In genomic region chr13:22698477-22698876, GRCh38 we compare ENCODE assay signal across 27 cellular contexts.
"Had no signal": no experiment of that assay in that cellular context is flagged by ENCODE, and none has a peak within 500 bp of the region (broad histone marks: within the 10 kb centered on the region; RNA-seq: fewer than 3 reads in every experiment).

No MANE protein-coding gene starts in this region.

- ATAC-seq: stimulated activated effector memory CD8-positive, alpha-beta T cell treated with anti-CD3 and anti-CD28 coated beads, Interleukin-12 subunit alpha, Interleukin-12 subunit beta, amount 100 ng/mL, for 72 hours; stimulated activated memory B cell treated with anti-CD40 and anti-IgM and Interleukin-4, amounts not matched to agents 10 μg/mL and 1 μg/mL and 100 μg/mL, for 72 hours; stimulated activated naive B cell treated with anti-CD40 and anti-IgM and Interleukin-4, amounts not matched to agents 10 μg/mL and 1 μg/mL and 100 μg/mL, for 72 hours; stimulated activated naive CD8-positive, alpha-beta T cell treated with anti-CD3 and anti-CD28 coated beads, Interleukin-15, amount 100 ng/mL, for 72 hours; stimulated activated naive CD8-positive, alpha-beta T cell treated with anti-CD3 and anti-CD28 coated beads, Interleukin-15, Interleukin-2, amounts not matched to agents 100 U/mL and 50 U/mL, for 24 hours; upper lobe of right lung had no signal

- DNase-seq: stimulated activated CD4-positive, alpha-beta T cell treated with anti-CD3 and anti-CD28 coated beads, Interleukin-2, amount 100 ng/mL, for 48 hours; stimulated activated CD4-positive, alpha-beta T cell treated with anti-CD3 and anti-CD28 coated beads, Interleukin-4, amount 100 ng/mL, for 1 hour; stimulated activated CD4-positive, alpha-beta T cell treated with anti-CD3 and anti-CD28 coated beads, Interleukin-4, amount 100 ng/mL, for 24 hours; stimulated activated CD4-positive, alpha-beta T cell treated with anti-CD3 and anti-CD28 coated beads, Interleukin-4, amount 100 ng/mL, for 4 hours; stimulated activated CD8-positive, alpha-beta memory T cell treated with anti-CD3 and anti-CD28 coated beads, Interleukin-4, amount 100 ng/mL, for 48 hours; stimulated activated naive B cell treated with anti-CD40 and anti-IgM and Interleukin-4, amounts not matched to agents 10 μg/mL and 1 μg/mL and 100 μg/mL, for 72 hours; stimulated activated naive CD4-positive, alpha-beta T cell; stimulated activated naive CD4-positive, alpha-beta T cell treated with Interleukin-2 at 50 U/mL for 16 hours; stimulated activated naive CD8-positive, alpha-beta T cell treated with anti-CD3 and anti-CD28 coated beads, Interleukin-15, amount 100 ng/mL, for 72 hours; stimulated activated naive CD8-positive, alpha-beta T cell treated with anti-CD3 and anti-CD28 coated beads, Interleukin-15, Interleukin-2, amounts not matched to agents 100 U/mL and 50 U/mL, for 24 hours; stomach; substantia nigra; testis; thyroid gland; tibial artery; transverse colon; trophoblast cell; upper lobe of left lung; upper lobe of right lung; uterus had no signal

- FAIRE-seq: urothelium cell line had no signal

- H3K4me3 ChIP-seq: stomach, suprapubic skin, testis, thoracic aorta, thyroid gland, tibial artery, tibial nerve, transverse colon, upper lobe of left lung, upper lobe of right lung, uterus, vagina had no signal

- H3K27me3 ChIP-seq: stomach, suprapubic skin, testis, thyroid gland, tibial artery, tibial nerve, transverse colon, upper lobe of left lung, upper lobe of right lung, uterus, vagina had no signal

- H3K36me3 ChIP-seq: stomach, suprapubic skin, thoracic aorta, thyroid gland, tibial artery, tibial nerve, transverse colon, upper lobe of left lung, upper lobe of right lung, uterus, vagina had no signal

- H3K4me1 ChIP-seq: suprapubic skin, testis, thyroid gland, tibial artery, tibial nerve, transverse colon, upper lobe of left lung, upper lobe of right lung, uterus, vagina had no signal

- H3K9me3 ChIP-seq: testis, thyroid gland, vagina had no signal

- H3K27ac ChIP-seq: stomach, suprapubic skin, testis, thoracic aorta, thyroid gland, tibial artery, tibial nerve, transverse colon, upper lobe of left lung, upper lobe of right lung, uterus, vagina had no signal
